1 cellular context compared by ENCODE assay signal in the genomic region with DNA sequence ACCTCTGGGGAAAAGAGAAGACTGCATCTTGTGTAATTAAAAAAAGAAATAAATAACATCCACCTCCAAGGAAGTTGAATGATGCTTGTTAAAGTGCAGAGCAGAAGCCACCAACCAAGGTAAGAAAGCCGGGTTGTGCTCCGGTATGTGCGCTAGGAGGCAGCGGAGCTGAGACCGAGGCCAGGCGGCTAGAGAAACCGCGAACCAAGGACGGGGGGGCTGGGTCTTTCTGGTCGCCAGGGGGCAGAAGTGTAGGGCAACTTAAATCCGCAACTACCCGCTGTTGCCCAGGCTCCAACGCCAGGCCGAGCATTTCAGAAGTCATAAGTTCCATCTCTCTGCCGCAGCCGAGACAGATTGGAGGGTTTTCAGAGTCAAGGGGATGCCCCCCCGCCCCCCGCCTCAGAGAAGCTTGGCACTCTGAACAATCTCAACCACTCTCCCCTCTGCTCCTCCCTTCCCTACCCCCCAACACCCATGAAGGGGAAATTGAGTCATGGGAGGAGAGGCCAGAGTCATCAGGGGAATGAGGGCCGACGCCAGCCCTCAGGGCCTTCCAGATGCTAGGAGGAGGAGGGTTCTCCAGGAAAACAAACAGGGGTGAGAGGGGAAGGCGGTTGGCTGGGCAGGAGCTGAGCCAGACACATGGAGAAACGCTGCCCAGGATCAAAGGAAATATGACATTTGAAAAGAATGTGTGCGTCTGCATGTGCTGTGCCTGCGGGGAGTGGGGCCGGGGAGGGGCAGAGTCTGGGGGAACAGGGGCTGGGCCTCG.
TF ChIP-seq lines count a peak whose summit lies in the region.

No MANE protein-coding gene starts in this region.

TF ChIP-seq in HepG2, 621 proteins besides CTCF, POLR2A, EP300 and RAD21 (continued from another document and continues in another):
- TF ChIP-seq, protein P1, sequence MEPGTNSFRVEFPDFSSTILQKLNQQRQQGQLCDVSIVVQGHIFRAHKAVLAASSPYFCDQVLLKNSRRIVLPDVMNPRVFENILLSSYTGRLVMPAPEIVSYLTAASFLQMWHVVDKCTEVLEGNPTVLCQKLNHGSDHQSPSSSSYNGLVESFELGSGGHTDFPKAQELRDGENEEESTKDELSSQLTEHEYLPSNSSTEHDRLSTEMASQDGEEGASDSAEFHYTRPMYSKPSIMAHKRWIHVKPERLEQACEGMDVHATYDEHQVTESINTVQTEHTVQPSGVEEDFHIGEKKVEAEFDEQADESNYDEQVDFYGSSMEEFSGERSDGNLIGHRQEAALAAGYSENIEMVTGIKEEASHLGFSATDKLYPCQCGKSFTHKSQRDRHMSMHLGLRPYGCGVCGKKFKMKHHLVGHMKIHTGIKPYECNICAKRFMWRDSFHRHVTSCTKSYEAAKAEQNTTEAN (CRISPR knock-in tag; conservative IDR thresholded peaks at IDR 0.05): 0 out of 2 replicates have a peak, but pooled peaks have one; percentile 33
- TF ChIP-seq NKX3-1 (CRISPR knock-in tag; IDR thresholded peaks at IDR 0.05): 0 out of 2 replicates have a peak, but pooled peaks have one; percentile 37
- peak; percentile 98 for TF ChIP-seq SAFB2 (CRISPR knock-in tag; IDR thresholded peaks at IDR 0.05; ENCODE audit: borderline replicate concordance, low read depth)
- TF ChIP-seq MEF2D (CRISPR knock-in tag; IDR thresholded peaks at IDR 0.05): 0 out of 2 replicates have a peak, but pooled peaks have one; percentile 18
- no peak for TF ChIP-seq SRSF4 (IDR thresholded peaks at IDR 0.05; ENCODE audit: low read depth, low read length, poor library complexity, severe bottlenecking)
- TF ChIP-seq ZNF567 (CRISPR knock-in tag; IDR thresholded peaks at IDR 0.05; ENCODE audit: borderline replicate concordance): peak; percentile 86
- TF ChIP-seq ZNF136 (CRISPR knock-in tag; IDR thresholded peaks at IDR 0.05; ENCODE audit: low read depth): peak; percentile 65; the same call in 1 of the 2 replicates
- TF ChIP-seq ZNF850 (CRISPR knock-in tag; conservative IDR thresholded peaks at IDR 0.05): 0 out of 2 replicates have a peak, but pooled peaks have one; percentile 54
- peak; percentile 87 for TF ChIP-seq GATAD2A (CRISPR knock-in tag; IDR thresholded peaks at IDR 0.05)
- TF ChIP-seq, protein P2, sequence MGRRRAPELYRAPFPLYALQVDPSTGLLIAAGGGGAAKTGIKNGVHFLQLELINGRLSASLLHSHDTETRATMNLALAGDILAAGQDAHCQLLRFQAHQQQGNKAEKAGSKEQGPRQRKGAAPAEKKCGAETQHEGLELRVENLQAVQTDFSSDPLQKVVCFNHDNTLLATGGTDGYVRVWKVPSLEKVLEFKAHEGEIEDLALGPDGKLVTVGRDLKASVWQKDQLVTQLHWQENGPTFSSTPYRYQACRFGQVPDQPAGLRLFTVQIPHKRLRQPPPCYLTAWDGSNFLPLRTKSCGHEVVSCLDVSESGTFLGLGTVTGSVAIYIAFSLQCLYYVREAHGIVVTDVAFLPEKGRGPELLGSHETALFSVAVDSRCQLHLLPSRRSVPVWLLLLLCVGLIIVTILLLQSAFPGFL (CRISPR knock-in tag; IDR thresholded peaks at IDR 0.05): no peak
- TF ChIP-seq SCMH1 (CRISPR knock-in tag; IDR thresholded peaks at IDR 0.05; ENCODE audit: borderline replicate concordance): no peak
- TF ChIP-seq, protein P3, sequence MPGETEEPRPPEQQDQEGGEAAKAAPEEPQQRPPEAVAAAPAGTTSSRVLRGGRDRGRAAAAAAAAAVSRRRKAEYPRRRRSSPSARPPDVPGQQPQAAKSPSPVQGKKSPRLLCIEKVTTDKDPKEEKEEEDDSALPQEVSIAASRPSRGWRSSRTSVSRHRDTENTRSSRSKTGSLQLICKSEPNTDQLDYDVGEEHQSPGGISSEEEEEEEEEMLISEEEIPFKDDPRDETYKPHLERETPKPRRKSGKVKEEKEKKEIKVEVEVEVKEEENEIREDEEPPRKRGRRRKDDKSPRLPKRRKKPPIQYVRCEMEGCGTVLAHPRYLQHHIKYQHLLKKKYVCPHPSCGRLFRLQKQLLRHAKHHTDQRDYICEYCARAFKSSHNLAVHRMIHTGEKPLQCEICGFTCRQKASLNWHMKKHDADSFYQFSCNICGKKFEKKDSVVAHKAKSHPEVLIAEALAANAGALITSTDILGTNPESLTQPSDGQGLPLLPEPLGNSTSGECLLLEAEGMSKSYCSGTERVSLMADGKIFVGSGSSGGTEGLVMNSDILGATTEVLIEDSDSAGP (CRISPR knock-in tag; IDR thresholded peaks at IDR 0.05; ENCODE audit: borderline replicate concordance): peak; percentile 94
- TF ChIP-seq CBX2 (IDR thresholded peaks at IDR 0.05; ENCODE audit: low read depth, low read length): no peak
- TF ChIP-seq CBX2 (CRISPR knock-in tag; IDR thresholded peaks at IDR 0.05; ENCODE audit: low read depth): no peak
- peak; percentile 97 for TF ChIP-seq STAG1 (CRISPR knock-in tag; IDR thresholded peaks at IDR 0.05)
- TF ChIP-seq, protein P4, sequence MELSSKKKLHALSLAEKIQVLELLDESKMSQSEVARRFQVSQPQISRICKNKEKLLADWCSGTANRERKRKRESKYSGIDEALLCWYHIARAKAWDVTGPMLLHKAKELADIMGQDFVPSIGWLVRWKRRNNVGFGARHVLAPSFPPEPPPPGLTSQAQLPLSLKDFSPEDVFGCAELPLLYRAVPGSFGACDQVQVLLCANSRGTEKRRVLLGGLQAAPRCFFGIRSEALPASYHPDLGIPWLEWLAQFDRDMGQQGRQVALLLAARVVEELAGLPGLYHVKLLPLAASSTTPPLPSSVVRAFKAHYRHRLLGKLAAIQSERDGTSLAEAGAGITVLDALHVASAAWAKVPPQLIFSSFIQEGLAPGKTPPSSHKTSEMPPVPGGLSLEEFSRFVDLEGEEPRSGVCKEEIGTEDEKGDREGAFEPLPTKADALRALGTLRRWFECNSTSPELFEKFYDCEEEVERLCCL (CRISPR knock-in tag; IDR thresholded peaks at IDR 0.05; ENCODE audit: borderline replicate concordance): no peak
- TF ChIP-seq NFE2L2 (IDR thresholded peaks at IDR 0.05; ENCODE audit: low read length): no peak
- no peak for TF ChIP-seq NCOA2 (CRISPR knock-in tag; IDR thresholded peaks at IDR 0.05)
- no peak for TF ChIP-seq HNRNPH1 (optimal IDR thresholded peaks at IDR 0.05; ENCODE audit: low read depth, low read length)
- no peak for TF ChIP-seq RAD51 (IDR thresholded peaks at IDR 0.05; ENCODE audit: borderline replicate concordance)
- TF ChIP-seq ZNF556 (CRISPR knock-in tag; IDR thresholded peaks at IDR 0.05; ENCODE audit: borderline replicate concordance): peak; percentile 99
- TF ChIP-seq ZFY (CRISPR knock-in tag; IDR thresholded peaks at IDR 0.05): peak; percentile 72
- TF ChIP-seq POLR2AphosphoS5 (IDR thresholded peaks at IDR 0.05; ENCODE audit: low read depth, low read length): no peak
- TF ChIP-seq ZNF331 (CRISPR knock-in tag; IDR thresholded peaks at IDR 0.05): peak; percentile 92
- TF ChIP-seq, protein P5, sequence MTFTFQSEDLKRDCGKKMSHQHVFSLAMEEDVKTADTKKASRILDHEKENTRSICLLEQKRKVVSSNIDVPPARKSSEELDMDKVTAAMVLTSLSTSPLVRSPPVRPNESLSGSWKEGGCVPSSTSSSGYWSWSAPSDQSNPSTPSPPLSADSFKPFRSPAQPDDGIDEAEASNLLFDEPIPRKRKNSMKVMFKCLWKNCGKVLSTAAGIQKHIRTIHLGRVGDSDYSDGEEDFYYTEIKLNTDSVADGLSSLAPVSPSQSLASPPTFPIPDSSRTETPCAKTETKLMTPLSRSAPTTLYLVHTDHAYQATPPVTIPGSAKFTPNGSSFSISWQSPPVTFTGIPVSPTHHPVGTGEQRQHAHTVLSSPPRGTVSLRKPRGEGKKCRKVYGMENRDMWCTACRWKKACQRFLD (CRISPR knock-in tag; IDR thresholded peaks at IDR 0.05; ENCODE audit: borderline replicate concordance): peak; percentile 90; the same call in 1 of the 2 replicates
- TF ChIP-seq, protein P6, sequence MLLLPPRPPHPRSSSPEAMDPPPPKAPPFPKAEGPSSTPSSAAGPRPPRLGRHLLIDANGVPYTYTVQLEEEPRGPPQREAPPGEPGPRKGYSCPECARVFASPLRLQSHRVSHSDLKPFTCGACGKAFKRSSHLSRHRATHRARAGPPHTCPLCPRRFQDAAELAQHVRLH (CRISPR knock-in tag; IDR thresholded peaks at IDR 0.05; ENCODE audit: borderline replicate concordance, low read depth): peak; percentile 96
- TF ChIP-seq HDAC1 (CRISPR knock-in tag; IDR thresholded peaks at IDR 0.05): peak; percentile 29; the same call in 1 of the 2 replicates
- peak; percentile 79; the same call in 1 of the 2 replicates for TF ChIP-seq ZNF782 (CRISPR knock-in tag; IDR thresholded peaks at IDR 0.05; ENCODE audit: borderline replicate concordance)
- TF ChIP-seq DR1 (CRISPR knock-in tag; IDR thresholded peaks at IDR 0.05): no peak; the same call in 1 of the 2 replicates
- TF ChIP-seq, protein P7, sequence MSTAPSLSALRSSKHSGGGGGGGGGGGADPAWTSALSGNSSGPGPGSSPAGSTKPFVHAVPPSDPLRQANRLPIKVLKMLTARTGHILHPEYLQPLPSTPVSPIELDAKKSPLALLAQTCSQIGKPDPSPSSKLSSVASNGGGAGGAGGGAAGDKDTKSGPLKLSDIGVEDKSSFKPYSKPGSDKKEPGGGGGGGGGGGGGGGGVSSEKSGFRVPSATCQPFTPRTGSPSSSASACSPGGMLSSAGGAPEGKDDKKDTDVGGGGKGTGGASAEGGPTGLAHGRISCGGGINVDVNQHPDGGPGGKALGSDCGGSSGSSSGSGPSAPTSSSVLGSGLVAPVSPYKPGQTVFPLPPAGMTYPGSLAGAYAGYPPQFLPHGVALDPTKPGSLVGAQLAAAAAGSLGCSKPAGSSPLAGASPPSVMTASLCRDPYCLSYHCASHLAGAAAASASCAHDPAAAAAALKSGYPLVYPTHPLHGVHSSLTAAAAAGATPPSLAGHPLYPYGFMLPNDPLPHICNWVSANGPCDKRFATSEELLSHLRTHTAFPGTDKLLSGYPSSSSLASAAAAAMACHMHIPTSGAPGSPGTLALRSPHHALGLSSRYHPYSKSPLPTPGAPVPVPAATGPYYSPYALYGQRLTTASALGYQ (CRISPR knock-in tag; IDR thresholded peaks at IDR 0.05): 0 out of 2 replicates have a peak, but pooled peaks have one; percentile 58
- TF ChIP-seq, protein P8, sequence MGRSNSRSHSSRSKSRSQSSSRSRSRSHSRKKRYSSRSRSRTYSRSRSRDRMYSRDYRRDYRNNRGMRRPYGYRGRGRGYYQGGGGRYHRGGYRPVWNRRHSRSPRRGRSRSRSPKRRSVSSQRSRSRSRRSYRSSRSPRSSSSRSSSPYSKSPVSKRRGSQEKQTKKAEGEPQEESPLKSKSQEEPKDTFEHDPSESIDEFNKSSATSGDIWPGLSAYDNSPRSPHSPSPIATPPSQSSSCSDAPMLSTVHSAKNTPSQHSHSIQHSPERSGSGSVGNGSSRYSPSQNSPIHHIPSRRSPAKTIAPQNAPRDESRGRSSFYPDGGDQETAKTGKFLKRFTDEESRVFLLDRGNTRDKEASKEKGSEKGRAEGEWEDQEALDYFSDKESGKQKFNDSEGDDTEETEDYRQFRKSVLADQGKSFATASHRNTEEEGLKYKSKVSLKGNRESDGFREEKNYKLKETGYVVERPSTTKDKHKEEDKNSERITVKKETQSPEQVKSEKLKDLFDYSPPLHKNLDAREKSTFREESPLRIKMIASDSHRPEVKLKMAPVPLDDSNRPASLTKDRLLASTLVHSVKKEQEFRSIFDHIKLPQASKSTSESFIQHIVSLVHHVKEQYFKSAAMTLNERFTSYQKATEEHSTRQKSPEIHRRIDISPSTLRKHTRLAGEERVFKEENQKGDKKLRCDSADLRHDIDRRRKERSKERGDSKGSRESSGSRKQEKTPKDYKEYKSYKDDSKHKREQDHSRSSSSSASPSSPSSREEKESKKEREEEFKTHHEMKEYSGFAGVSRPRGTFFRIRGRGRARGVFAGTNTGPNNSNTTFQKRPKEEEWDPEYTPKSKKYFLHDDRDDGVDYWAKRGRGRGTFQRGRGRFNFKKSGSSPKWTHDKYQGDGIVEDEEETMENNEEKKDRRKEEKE (IDR thresholded peaks at IDR 0.05): no peak
- TF ChIP-seq ZSCAN30 (CRISPR knock-in tag; IDR thresholded peaks at IDR 0.05): 0 out of 2 replicates have a peak, but pooled peaks have one; percentile 40
- TF ChIP-seq, protein P9, sequence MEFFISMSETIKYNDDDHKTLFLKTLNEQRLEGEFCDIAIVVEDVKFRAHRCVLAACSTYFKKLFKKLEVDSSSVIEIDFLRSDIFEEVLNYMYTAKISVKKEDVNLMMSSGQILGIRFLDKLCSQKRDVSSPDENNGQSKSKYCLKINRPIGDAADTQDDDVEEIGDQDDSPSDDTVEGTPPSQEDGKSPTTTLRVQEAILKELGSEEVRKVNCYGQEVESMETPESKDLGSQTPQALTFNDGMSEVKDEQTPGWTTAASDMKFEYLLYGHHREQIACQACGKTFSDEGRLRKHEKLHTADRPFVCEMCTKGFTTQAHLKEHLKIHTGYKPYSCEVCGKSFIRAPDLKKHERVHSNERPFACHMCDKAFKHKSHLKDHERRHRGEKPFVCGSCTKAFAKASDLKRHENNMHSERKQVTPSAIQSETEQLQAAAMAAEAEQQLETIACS (CRISPR knock-in tag; IDR thresholded peaks at IDR 0.05): no peak
- no peak for TF ChIP-seq MTF1 (CRISPR knock-in tag; IDR thresholded peaks at IDR 0.05)
- no peak for TF ChIP-seq HNRNPK (IDR thresholded peaks at IDR 0.05; ENCODE audit: low read depth, low read length, poor library complexity, severe bottlenecking)
- peak; percentile 40; the same call in 1 of the 2 replicates for TF ChIP-seq ZNF678 (CRISPR knock-in tag; IDR thresholded peaks at IDR 0.05)
- TF ChIP-seq, protein P10, sequence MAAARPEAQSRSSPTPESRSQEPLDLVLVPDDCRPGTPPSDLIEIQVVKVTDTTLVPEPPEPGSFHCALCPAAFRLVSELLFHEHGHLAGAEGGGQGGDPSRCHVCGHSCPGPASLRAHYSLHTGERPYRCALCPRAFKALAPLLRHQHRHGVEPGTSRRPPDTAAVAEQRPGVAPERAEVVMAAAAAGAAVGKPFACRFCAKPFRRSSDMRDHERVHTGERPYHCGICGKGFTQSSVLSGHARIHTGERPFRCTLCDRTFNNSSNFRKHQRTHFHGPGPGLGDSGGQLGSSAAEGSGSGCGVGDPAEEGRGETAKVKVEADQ (CRISPR knock-in tag; IDR thresholded peaks at IDR 0.05; ENCODE audit: borderline replicate concordance): peak; percentile 82; the same call in 1 of the 2 replicates
- no peak; the same call in 1 of the 2 replicates for TF ChIP-seq ZFP37 (CRISPR knock-in tag; IDR thresholded peaks at IDR 0.05; ENCODE audit: borderline replicate concordance)
- TF ChIP-seq, protein P11, sequence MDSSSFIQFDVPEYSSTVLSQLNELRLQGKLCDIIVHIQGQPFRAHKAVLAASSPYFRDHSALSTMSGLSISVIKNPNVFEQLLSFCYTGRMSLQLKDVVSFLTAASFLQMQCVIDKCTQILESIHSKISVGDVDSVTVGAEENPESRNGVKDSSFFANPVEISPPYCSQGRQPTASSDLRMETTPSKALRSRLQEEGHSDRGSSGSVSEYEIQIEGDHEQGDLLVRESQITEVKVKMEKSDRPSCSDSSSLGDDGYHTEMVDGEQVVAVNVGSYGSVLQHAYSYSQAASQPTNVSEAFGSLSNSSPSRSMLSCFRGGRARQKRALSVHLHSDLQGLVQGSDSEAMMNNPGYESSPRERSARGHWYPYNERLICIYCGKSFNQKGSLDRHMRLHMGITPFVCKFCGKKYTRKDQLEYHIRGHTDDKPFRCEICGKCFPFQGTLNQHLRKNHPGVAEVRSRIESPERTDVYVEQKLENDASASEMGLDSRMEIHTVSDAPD (CRISPR knock-in tag; IDR thresholded peaks at IDR 0.05): no peak
